In genomic region chr17:27545562-27546229, GRCh38 we compare ENCODE assay signal across 12 cellular contexts.
DNase-seq lines count a peak whose midpoint lies in the region; ATAC-seq and TF ChIP-seq lines count a peak whose summit lies in the region.
"Had no signal": no experiment of that assay in that cellular context is flagged by ENCODE, and none has a peak within 500 bp of the region (broad histone marks: within the 10 kb centered on the region; RNA-seq: fewer than 3 reads in every experiment).

No MANE protein-coding gene starts in this region.

- H3K27me3 Mint-ChIP-seq in stimulated activated naive CD8-positive, alpha-beta T cell treated with anti-CD3 and anti-CD28 coated beads, Interleukin-15, Interleukin-2, amounts not matched to agents 100 ng/mL and 50 ng/mL, for 24 hours = peaks cover 4% of the 10 kb centered on the region
- H3K27me3 Mint-ChIP-seq in endothelial cell (ENCODE audit: unreplicated experiment) = peaks cover 5% of the 10 kb centered on the region

- no peaks in the 10 kb centered on the region for H3K27me3 ChIP-seq in prostate gland (replicated peaks; ENCODE audit: insufficient read depth)

- no peak for TF ChIP-seq POLR2A in prostate gland (IDR thresholded peaks at IDR 0.05)

- intact Hi-C loops in prostate gland (cut with DNase I) = no loop called here

- TF ChIP-seq CTCF in endothelial cell (IDR thresholded peaks at IDR 0.05; ENCODE audit: unreplicated experiment) (no peak), prostate gland (IDR thresholded peaks at IDR 0.05) (no peak)

- H3K9me3 ChIP-seq in prostate gland = no peaks in the 10 kb centered on the region

- no peaks in the 10 kb centered on the region for H3K9me3 Mint-ChIP-seq in stimulated activated naive CD8-positive, alpha-beta T cell treated with anti-CD3 and anti-CD28 coated beads, Interleukin-15, Interleukin-2, amounts not matched to agents 100 ng/mL and 50 ng/mL, for 24 hours
- H3K9me3 Mint-ChIP-seq in endothelial cell (ENCODE audit: unreplicated experiment) = no peaks in the 10 kb centered on the region

- peak overlapping the region; percentile 75 for H3K4me3 Mint-ChIP-seq in stimulated activated naive CD8-positive, alpha-beta T cell treated with anti-CD3 and anti-CD28 coated beads, Interleukin-15, Interleukin-2, amounts not matched to agents 100 ng/mL and 50 ng/mL, for 24 hours
- H3K4me3 Mint-ChIP-seq in endothelial cell (ENCODE audit: unreplicated experiment) = no peak overlapping the region

- peak overlapping the region; percentile 99 for H3K27ac Mint-ChIP-seq in stimulated activated naive CD8-positive, alpha-beta T cell treated with anti-CD3 and anti-CD28 coated beads, Interleukin-15, Interleukin-2, amounts not matched to agents 100 ng/mL and 50 ng/mL, for 24 hours
- H3K27ac Mint-ChIP-seq in endothelial cell (ENCODE audit: unreplicated experiment) = peak overlapping the region; percentile 63

- WGBS in prostate gland = 61% methylated on average over 8 of the region's 8 CpGs

- H3K27ac ChIP-seq in prostate gland = no peak overlapping the region

- no peak for DNase-seq in stimulated activated naive CD8-positive, alpha-beta T cell treated with anti-CD3 and anti-CD28 coated beads, Interleukin-15, Interleukin-2, amounts not matched to agents 100 U/mL and 50 U/mL, for 24 hours
- DNase-seq in NOMO-1 treated with DMSO at 0.1 percent for 48 hours (lab: John Stamatoyannopoulos, UW; ENCODE audit: unreplicated experiment) = peak; percentile 7
- no peak for DNase-seq in endothelial cell (ENCODE audit: low spot score)
- no peak for DNase-seq in NCI-H1436 treated with DMSO at 0.1 percent for 48 hours (lab: John Stamatoyannopoulos, UW)
- no peak for DNase-seq in prostate gland (ENCODE audit: low spot score)
- DNase-seq in effector CD4-positive, alpha-beta T cell = no peak
- no peak for DNase-seq in cerebellar nuclear complex (lab: John Stamatoyannopoulos, UW)
- DNase-seq: aorta; mesendoderm; NCI-H2107; stimulated activated CD4-positive, alpha-beta T cell treated with anti-CD3 and anti-CD28 coated beads, Interleukin-2, amount 100 ng/mL, for 48 hours had no signal

- peaks cover 71% of the 10 kb centered on the region for H3K4me1 Mint-ChIP-seq in stimulated activated naive CD8-positive, alpha-beta T cell treated with anti-CD3 and anti-CD28 coated beads, Interleukin-15, Interleukin-2, amounts not matched to agents 100 ng/mL and 50 ng/mL, for 24 hours (ENCODE audit: low read depth)
- H3K4me1 Mint-ChIP-seq in endothelial cell (ENCODE audit: unreplicated experiment) = peaks cover 19% of the 10 kb centered on the region

- H3K4me3 ChIP-seq in prostate gland = no peak overlapping the region

- H3K4me1 ChIP-seq in prostate gland (replicated peaks) = no peaks in the 10 kb centered on the region

- no peaks in the 10 kb centered on the region for H3K36me3 ChIP-seq in prostate gland

- peaks cover 8% of the 10 kb centered on the region for H3K36me3 Mint-ChIP-seq in stimulated activated naive CD8-positive, alpha-beta T cell treated with anti-CD3 and anti-CD28 coated beads, Interleukin-15, Interleukin-2, amounts not matched to agents 100 ng/mL and 50 ng/mL, for 24 hours (ENCODE audit: low read depth)
- H3K36me3 Mint-ChIP-seq in endothelial cell (ENCODE audit: low read depth, unreplicated experiment) = no peaks in the 10 kb centered on the region

- ATAC-seq in stimulated activated naive CD8-positive, alpha-beta T cell treated with anti-CD3 and anti-CD28 coated beads, Interleukin-15, Interleukin-2, amounts not matched to agents 100 U/mL and 50 U/mL, for 24 hours = no peak
